ENCODE assay signal across 1 cellular context in genomic region chr3:160049038-160049437, GRCh38.
TF ChIP-seq lines count a peak whose summit lies in the region.

No MANE protein-coding gene starts in this region.

TF ChIP-seq in SK-N-SH, 30 proteins besides CTCF, POLR2A, EP300 and RAD21 (continued from another document):
- TF ChIP-seq, protein P1, sequence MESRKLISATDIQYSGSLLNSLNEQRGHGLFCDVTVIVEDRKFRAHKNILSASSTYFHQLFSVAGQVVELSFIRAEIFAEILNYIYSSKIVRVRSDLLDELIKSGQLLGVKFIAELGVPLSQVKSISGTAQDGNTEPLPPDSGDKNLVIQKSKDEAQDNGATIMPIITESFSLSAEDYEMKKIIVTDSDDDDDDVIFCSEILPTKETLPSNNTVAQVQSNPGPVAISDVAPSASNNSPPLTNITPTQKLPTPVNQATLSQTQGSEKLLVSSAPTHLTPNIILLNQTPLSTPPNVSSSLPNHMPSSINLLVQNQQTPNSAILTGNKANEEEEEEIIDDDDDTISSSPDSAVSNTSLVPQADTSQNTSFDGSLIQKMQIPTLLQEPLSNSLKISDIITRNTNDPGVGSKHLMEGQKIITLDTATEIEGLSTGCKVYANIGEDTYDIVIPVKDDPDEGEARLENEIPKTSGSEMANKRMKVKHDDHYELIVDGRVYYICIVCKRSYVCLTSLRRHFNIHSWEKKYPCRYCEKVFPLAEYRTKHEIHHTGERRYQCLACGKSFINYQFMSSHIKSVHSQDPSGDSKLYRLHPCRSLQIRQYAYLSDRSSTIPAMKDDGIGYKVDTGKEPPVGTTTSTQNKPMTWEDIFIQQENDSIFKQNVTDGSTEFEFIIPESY (IDR thresholded peaks at IDR 0.05; ENCODE audit: borderline replicate concordance, low read depth), result no peak
- no peak for TF ChIP-seq MEF2A (IDR thresholded peaks at IDR 0.05; ENCODE audit: borderline replicate concordance, low read depth)
- no peak for TF ChIP-seq GATA2 (CRISPR knock-in tag; IDR thresholded peaks at IDR 0.05)
- TF ChIP-seq MXI1 (IDR thresholded peaks at IDR 0.05; ENCODE audit: low read depth, low read length), result no peak
- TF ChIP-seq ELF1 (IDR thresholded peaks at IDR 0.05), result no peak
- TF ChIP-seq, protein P2, sequence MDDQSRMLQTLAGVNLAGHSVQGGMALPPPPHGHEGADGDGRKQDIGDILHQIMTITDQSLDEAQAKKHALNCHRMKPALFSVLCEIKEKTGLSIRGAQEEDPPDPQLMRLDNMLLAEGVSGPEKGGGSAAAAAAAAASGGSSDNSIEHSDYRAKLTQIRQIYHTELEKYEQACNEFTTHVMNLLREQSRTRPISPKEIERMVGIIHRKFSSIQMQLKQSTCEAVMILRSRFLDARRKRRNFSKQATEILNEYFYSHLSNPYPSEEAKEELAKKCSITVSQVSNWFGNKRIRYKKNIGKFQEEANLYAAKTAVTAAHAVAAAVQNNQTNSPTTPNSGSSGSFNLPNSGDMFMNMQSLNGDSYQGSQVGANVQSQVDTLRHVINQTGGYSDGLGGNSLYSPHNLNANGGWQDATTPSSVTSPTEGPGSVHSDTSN (IDR thresholded peaks at IDR 0.05), result no peak
